12 cellular contexts compared by ENCODE assay signal in the genomic region with DNA sequence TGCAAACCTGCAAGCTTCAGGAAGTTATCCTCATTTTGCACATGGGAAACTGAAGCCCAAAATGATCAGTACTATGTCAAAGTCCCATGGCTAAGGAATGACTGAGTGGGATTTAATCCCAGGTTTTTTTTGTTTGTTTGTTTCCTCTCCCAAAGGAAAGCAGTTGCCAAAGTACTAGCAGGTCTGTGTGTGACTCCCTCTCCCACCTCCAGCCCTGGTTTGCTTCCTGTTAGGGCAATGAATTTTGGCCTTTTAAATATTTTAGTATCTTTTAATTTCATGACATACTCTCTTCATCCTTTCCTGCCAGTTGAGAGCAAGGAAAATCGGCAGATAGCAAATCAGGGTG.
"Had no signal": no experiment of that assay in that cellular context is flagged by ENCODE, and none has a peak within 500 bp of the region (broad histone marks: within the 10 kb centered on the region; RNA-seq: fewer than 3 reads in every experiment).

No MANE protein-coding gene starts in this region.

- H3K9me3 ChIP-seq: breast epithelium, left ventricle myocardium inferior, tibial artery had no signal

- H3K4me3 ChIP-seq: breast epithelium, left ventricle myocardium inferior, tibial artery had no signal

- H3K4me1 ChIP-seq: breast epithelium, foreskin keratinocyte had no signal

- H3K36me3 ChIP-seq: breast epithelium, left ventricle myocardium inferior, tibial artery had no signal

- DNase-seq: activated gamma-delta T cell; activated naive CD8-positive, alpha-beta T cell treated with anti-CD3 and anti-CD28 coated beads for 36 hours; activated T-cell treated with anti-CD3 and anti-CD28 coated beads, Interleukin-2, amount 50 U/mL, for 24 hours; anterior cingulate cortex; foreskin keratinocyte; head of caudate nucleus; left ventricle myocardium inferior; mesendoderm; T-helper 2 cell; tibial artery had no signal

- H3K27ac ChIP-seq: foreskin keratinocyte, left ventricle myocardium inferior, tibial artery had no signal

- ATAC-seq: activated CD4-positive, CD25-positive, alpha-beta regulatory T cell treated with anti-CD3 and anti-CD28 coated beads, Interleukin-2, amount 50 U/mL, for 24 hours; foreskin keratinocyte had no signal

- H3K27me3 ChIP-seq: breast epithelium, foreskin keratinocyte, tibial artery had no signal
